8 cellular contexts compared by ENCODE assay signal in the genomic region with DNA sequence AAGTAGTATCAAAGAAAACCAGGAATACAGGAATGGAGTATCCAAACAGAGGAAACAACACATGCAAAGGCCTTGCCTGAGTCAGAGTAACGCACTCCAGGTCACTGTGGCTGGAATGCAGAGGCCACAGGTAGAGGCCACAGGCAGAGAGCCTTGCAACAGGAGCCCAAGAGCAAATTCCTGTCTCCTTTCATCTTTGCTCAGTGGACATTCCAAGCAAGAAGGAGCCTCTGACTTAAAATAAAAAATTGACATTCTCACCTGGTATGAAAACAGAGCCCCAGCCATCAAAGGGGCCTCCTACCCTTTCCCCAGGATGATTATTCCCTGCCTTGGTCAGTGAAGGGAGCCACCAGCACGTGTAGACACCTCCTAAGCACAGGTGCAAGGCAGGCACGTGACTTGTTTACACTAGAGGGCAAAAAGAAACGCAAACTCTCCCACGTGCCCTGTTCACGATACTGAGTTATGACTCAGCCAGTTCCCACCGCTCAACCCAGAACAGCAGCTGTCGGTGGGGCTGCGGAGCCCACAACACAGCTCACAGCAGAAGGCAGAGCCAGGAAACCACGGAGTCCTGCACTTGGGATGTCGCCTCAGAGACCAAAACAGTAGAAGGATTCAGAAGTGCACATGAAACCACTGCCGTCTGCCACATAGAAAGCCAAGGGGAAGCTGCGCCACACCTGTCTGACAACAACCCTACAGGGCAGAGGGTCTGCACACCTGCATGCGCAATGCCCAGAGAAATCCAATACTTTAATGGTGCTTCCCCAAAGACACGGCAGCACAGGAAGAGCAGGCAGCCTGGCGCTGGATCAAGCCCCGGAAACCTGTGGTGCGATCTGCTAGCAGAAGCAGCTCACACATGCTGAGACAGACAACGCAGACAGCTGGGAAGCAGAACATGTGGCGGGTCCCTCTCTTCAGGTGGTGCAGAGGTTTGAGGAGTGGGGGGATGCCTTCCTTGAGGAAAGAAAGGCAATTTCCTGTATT. TPM values are rescaled to one million over a fixed set of nuclear protein-coding genes. Genes with fewer than 3 reads are reported as not detected.
DNase-seq lines count a peak whose midpoint lies in the region; ATAC-seq and TF ChIP-seq lines count a peak whose summit lies in the region.

No MANE protein-coding gene starts in this region.

- DNase-seq in Caco-2: peak; percentile 93 to 98
- peak; percentile 89 for DNase-seq in HT-29 (ENCODE audit: low spot score)
- DNase-seq in Panc1 (ENCODE audit: low read depth, low spot score): no peak
- peak; percentile 8 for DNase-seq in activated gamma-delta T cell (lab: John Stamatoyannopoulos, UW)
- peak; percentile 48 for DNase-seq in glutamatergic neuron
- peak; percentile 87 to 92 for DNase-seq in gastrocnemius medialis
- no peak for DNase-seq in NCI-H446 treated with DMSO at 0.1 percent for 48 hours (lab: John Stamatoyannopoulos, UW)

- intact Hi-C loops in Caco-2 (cut with micrococcal nuclease; ENCODE audit: unreplicated experiment): loop anchor here (1.0 to 5.0 kb wide), 7 partner anchors 21 to 227 kb away; no protein-coding TSS in a partner anchor
- intact Hi-C loops in Panc1 (cut with micrococcal nuclease; ENCODE audit: unreplicated experiment): no loop called here
- intact Hi-C loops in gastrocnemius medialis (cut with DNase I; ENCODE audit: low total_unique reads): loop anchor here (1.0 to 5.0 kb wide), 3 partner anchors 52 to 74 kb away; partner anchors contain the start of gene ITGB5

- H3K36me3 ChIP-seq in Caco-2 (ENCODE audit: control insufficient read depth, insufficient read depth, low read length) (peaks cover 1% of the 10 kb centered on the region; the same call in 1 of the 2 replicates), Panc1 (ENCODE audit: control insufficient read depth, insufficient read depth, low read length) (peaks cover 9% of the 10 kb centered on the region; the same call in 1 of the 2 replicates), gastrocnemius medialis (peaks cover 0 to 2% of the 10 kb centered on the region in 2 donors)

- peaks cover 9% of the 10 kb centered on the region for H3K9me3 ChIP-seq in Caco-2
- no peaks in the 10 kb centered on the region for H3K9me3 ChIP-seq in Panc1 (ENCODE audit: control insufficient read depth, insufficient read depth, low read depth, low read length)
- H3K9me3 ChIP-seq in gastrocnemius medialis: no peaks in the 10 kb centered on the region

- H3K27ac Mint-ChIP-seq in Caco-2 (ENCODE audit: unreplicated experiment) (peak overlapping the region; percentile 100), glutamatergic neuron (ENCODE audit: unreplicated experiment) (peak overlapping the region; percentile 95)

- ATAC-seq in GM21367 (IDR thresholded peaks at IDR 0.05; ENCODE audit: unreplicated experiment) (peak; percentile 88), Panc1 (peak; percentile 59), gastrocnemius medialis (peak; percentile 89 to 90)

- H3K9me3 Mint-ChIP-seq in Caco-2 (ENCODE audit: unreplicated experiment) (peaks cover 12% of the 10 kb centered on the region), glutamatergic neuron (ENCODE audit: unreplicated experiment) (peaks cover 9% of the 10 kb centered on the region)

- H3K27me3 ChIP-seq in Caco-2 (replicated peaks; ENCODE audit: control insufficient read depth, insufficient read depth, low read length): no peaks in the 10 kb centered on the region
- H3K27me3 ChIP-seq in Panc1 (ENCODE audit: control insufficient read depth, insufficient read depth, low read length): no peaks in the 10 kb centered on the region
- no peaks in the 10 kb centered on the region for H3K27me3 ChIP-seq in gastrocnemius medialis

- CTCF ChIA-PET in Caco-2 (lab: Charles Lee) (interaction anchor here (1.0 to 1.1 kb wide), 2 partner anchors 48 to 66 kb away, joined by 4 to 6 read pairs; no protein-coding TSS in a partner anchor), Panc1 (lab: Charles Lee) (no interaction called here)

- H3K4me1 ChIP-seq in Caco-2: peaks cover 74% of the 10 kb centered on the region
- peaks cover 66% of the 10 kb centered on the region for H3K4me1 ChIP-seq in Panc1 (ENCODE audit: control insufficient read depth, insufficient read depth, low read length)
- peaks cover 37% of the 10 kb centered on the region in 2 donors for H3K4me1 ChIP-seq in gastrocnemius medialis

- in situ Hi-C loops in Panc1 (cut with HindIII; ENCODE audit: low pct_unique_long_range_greater_than_20kb, low sequenced_read_pairs): no loop called here
- in situ Hi-C loops in gastrocnemius medialis (cut with MboI; ENCODE audit: low sequenced_read_pairs in 4 of 4): loop anchor here in 1 of 4 donors (10.0 kb wide), 1 partner anchor 50 kb away; the partner anchor contains the start of gene ITGB5

- TF ChIP-seq CTCF in Caco-2 (IDR thresholded peaks at IDR 0.05; ENCODE audit: insufficient read depth in 1 of 2, low read depth in 1 of 2, low read length in 1 of 2, severe bottlenecking in 1 of 2, unreplicated experiment in 1 of 2) (no peak), Panc1 (IDR thresholded peaks at IDR 0.05) (no peak), glutamatergic neuron (IDR thresholded peaks at IDR 0.05; ENCODE audit: partially characterized antibody, unreplicated experiment) (no peak), gastrocnemius medialis (IDR thresholded peaks at IDR 0.05 in 4 of 5, conservative IDR thresholded peaks at IDR 0.05 in 1 of 5) (peak in 1 of 5 experiments; percentile 16)

- BruUV-seq in Caco-2 (replicated peaks; lab: Mats Ljungman, UMichigan): TSS peak; percentile 71
- no TSS peak for BruUV-seq in Panc1 (replicated peaks; lab: Mats Ljungman, UMichigan)

- POLR2A ChIA-PET in Caco-2 (lab: Charles Lee): interaction anchor here (0.5 to 1.3 kb wide), 5 partner anchors 21 to 129 kb away, joined by 3 to 7 read pairs (median 4); partner anchors contain the start of gene ITGB5
- POLR2A ChIA-PET in Panc1 (lab: Charles Lee): interaction anchor here (0.6 kb wide), 1 partner anchor 24 kb away, joined by 4 read pairs; no protein-coding TSS in a partner anchor

- H3K27me3 Mint-ChIP-seq in Caco-2 (ENCODE audit: insufficient read depth, unreplicated experiment): no peaks in the 10 kb centered on the region
- H3K27me3 Mint-ChIP-seq in glutamatergic neuron (ENCODE audit: unreplicated experiment): peaks cover 10% of the 10 kb centered on the region

- H3K36me3 Mint-ChIP-seq in Caco-2 (ENCODE audit: insufficient read depth, unreplicated experiment): peaks cover 58% of the 10 kb centered on the region
- peaks cover 5% of the 10 kb centered on the region for H3K36me3 Mint-ChIP-seq in glutamatergic neuron (ENCODE audit: unreplicated experiment)

- peak overlapping the region; percentile 92 for H3K27ac ChIP-seq in Panc1 (ENCODE audit: low read length)
- peak overlapping the region; percentile 73 to 87 (median 84) for H3K27ac ChIP-seq in gastrocnemius medialis

- H3K4me3 Mint-ChIP-seq in Caco-2 (ENCODE audit: unreplicated experiment) (peak overlapping the region; percentile 74), glutamatergic neuron (ENCODE audit: unreplicated experiment) (peak overlapping the region; percentile 74)

- H3K4me3 ChIP-seq in Caco-2 (ENCODE audit: low read depth, low read length) (peak overlapping the region; percentile 30), Panc1 (ENCODE audit: low read depth in 2 of 2, low read length in 2 of 2) (peak overlapping the region in 1 of 2 experiments; percentile 7; a peak in 1 of 4 replicates), gastrocnemius medialis (peak overlapping the region; percentile 26 to 43 (median 40))

- peak; percentile 22 to 68 for TF ChIP-seq POLR2A in gastrocnemius medialis (IDR thresholded peaks at IDR 0.05)

- H3K4me1 Mint-ChIP-seq in Caco-2 (ENCODE audit: low read depth, unreplicated experiment): peaks cover 51% of the 10 kb centered on the region
- H3K4me1 Mint-ChIP-seq in glutamatergic neuron (ENCODE audit: low read depth, unreplicated experiment): peaks cover 40% of the 10 kb centered on the region

RNA-seq across cellular contexts. Expression of gene ITGB5, which starts 52.1 kb away (rescaled TPM):
- 123 and 132 TPM in 2 replicates for total RNA-seq in Caco-2 (2022)
- total RNA-seq in HT-29 (2014; rRNA removed; shearing (Covaris generic)): 408 and 414 TPM in 2 replicates
- total RNA-seq in Panc1 (2021; ENCODE audit: unreplicated experiment): 446 TPM
- polyA plus RNA-seq in Panc1 (2012; ENCODE audit: insufficient read length): 777 TPM
- total RNA-seq in glutamatergic neuron (ENCODE audit: unreplicated experiment): 12.8 TPM
- 100 to 1,000 TPM in 1 of 4 donors, 10 to 100 TPM in 3; 35.2 to 101 (median 71.3) TPM for total RNA-seq in gastrocnemius medialis

Comparison
In these comparisons a context has a peak if more than half of its experiments do, and no peak if none do; other contexts are left out.
1. DNase-seq: peak in Caco-2 (2 of 2), HT-29 (single experiment), activated gamma-delta T cell (single experiment), glutamatergic neuron (single experiment) and gastrocnemius medialis (2 of 2); none in Panc1 (single experiment) and NCI-H446 treated with DMSO at 0.1 percent for 48 hours (single experiment).
2. Peak in every context shown above with its lines, with median percentiles within 50 percentile points of each other: ATAC-seq.